ENCODE assay signal across 11 cellular contexts in the genomic region with DNA sequence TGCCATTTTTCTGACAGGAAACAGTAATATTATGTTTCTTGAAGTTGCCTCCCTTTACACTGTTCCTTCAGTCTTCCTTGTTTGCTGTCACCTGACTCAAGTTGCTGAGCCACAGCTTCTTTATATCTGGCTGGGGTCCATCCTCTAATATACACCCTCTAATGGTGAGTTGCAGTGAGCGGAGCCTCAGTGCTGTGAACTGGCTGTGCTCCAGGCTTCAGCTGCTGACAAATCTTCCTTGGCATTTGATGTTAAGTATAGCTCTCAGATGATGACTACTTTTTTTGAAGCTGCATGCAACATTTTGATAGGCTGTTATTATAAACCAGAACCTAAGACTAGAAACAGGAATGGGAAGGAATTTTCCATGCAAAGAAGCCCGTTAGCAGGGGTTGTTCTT.
A peak's percentile ranks its signal among the peaks of the same experiment; 100 is the strongest.
DNase-seq lines count a peak whose midpoint lies in the region; ATAC-seq and TF ChIP-seq lines count a peak whose summit lies in the region.
"Had no signal": no experiment of that assay in that cellular context is flagged by ENCODE, and none has a peak within 500 bp of the region (broad histone marks: within the 10 kb centered on the region; RNA-seq: fewer than 3 reads in every experiment).

No MANE protein-coding gene starts in this region.

- H3K4me1 ChIP-seq in right atrium auricular region: peaks cover 0 to 6% of the 10 kb centered on the region in 2 donors
- H3K4me1 ChIP-seq in hepatocyte (ENCODE audit: insufficient read depth): peaks cover 8% of the 10 kb centered on the region
- peaks cover 0 to 4% of the 10 kb centered on the region in 2 donors for H3K4me1 ChIP-seq in thyroid gland
- H3K4me1 ChIP-seq in CD8-positive, alpha-beta T cell (ENCODE audit: insufficient read depth, low read length): no peaks in the 10 kb centered on the region

- H3K9me3 ChIP-seq in right atrium auricular region (no peaks in the 10 kb centered on the region), hepatocyte (ENCODE audit: low read depth) (no peaks in the 10 kb centered on the region), thyroid gland (no peaks in the 10 kb centered on the region)
- no peaks in the 10 kb centered on the region for H3K9me3 ChIP-seq in CD8-positive, alpha-beta T cell (ENCODE audit: low read length)

- peak; percentile 87 for ATAC-seq in Right ventricle myocardium superior (ENCODE audit: poor library complexity)
- no peak for ATAC-seq in CD8-positive, alpha-beta T cell
- ATAC-seq: Panc1 had no signal

- intact Hi-C loops in Right ventricle myocardium superior (cut with DNase I) (no loop called here), thyroid gland (cut with DNase I) (no loop called here)
- intact Hi-C loops in CD8-positive, alpha-beta T cell (cut with DNase I, micrococcal nuclease): no loop called here

- H3K4me3 Mint-ChIP-seq in brain: peak overlapping the region in 1 of 5 experiments; percentile 2
- no peak overlapping the region for H3K4me3 Mint-ChIP-seq in CD8-positive, alpha-beta T cell
- H3K4me3 Mint-ChIP-seq in endothelial cell (ENCODE audit: unreplicated experiment): no peak overlapping the region

- 62% methylated on average over 2 of the region's 2 CpGs for WGBS in hepatocyte (ENCODE audit: low lambda C conversion rate, missing lambda C conversion rate)
- WGBS in thyroid gland, 2 donors: 13 to 33% methylated on average over 2 of the region's 2 CpGs

- CTCF ChIA-PET in CD8-positive, alpha-beta T cell (lab: Charles Lee): no interaction called here

- no peaks in the 10 kb centered on the region for H4K20me1 ChIP-seq in hepatocyte (ENCODE audit: insufficient read depth, poor library complexity, severe bottlenecking)

- no peak for TF ChIP-seq CTCF in right atrium auricular region (IDR thresholded peaks at IDR 0.05)
- TF ChIP-seq CTCF in brain (conservative IDR thresholded peaks at IDR 0.05): no peak
- no peak for TF ChIP-seq CTCF in hepatocyte (IDR thresholded peaks at IDR 0.05; ENCODE audit: poor library complexity)
- TF ChIP-seq CTCF in thyroid gland (IDR thresholded peaks at IDR 0.05): no peak
- no peak for TF ChIP-seq CTCF in CD8-positive, alpha-beta T cell (IDR thresholded peaks at IDR 0.05)
- TF ChIP-seq CTCF in endothelial cell (IDR thresholded peaks at IDR 0.05; ENCODE audit: unreplicated experiment): no peak

- no peaks in the 10 kb centered on the region for H3K27me3 Mint-ChIP-seq in brain
- H3K27me3 Mint-ChIP-seq in CD8-positive, alpha-beta T cell (ENCODE audit: low read depth): no peaks in the 10 kb centered on the region
- no peaks in the 10 kb centered on the region for H3K27me3 Mint-ChIP-seq in endothelial cell (ENCODE audit: unreplicated experiment)

- no peaks in the 10 kb centered on the region for H3K36me3 ChIP-seq in right atrium auricular region
- no peaks in the 10 kb centered on the region for H3K36me3 ChIP-seq in hepatocyte (replicated peaks; ENCODE audit: insufficient read depth, low read depth)
- H3K36me3 ChIP-seq in thyroid gland: no peaks in the 10 kb centered on the region
- H3K36me3 ChIP-seq in CD8-positive, alpha-beta T cell (ENCODE audit: insufficient read depth, low read length): no peaks in the 10 kb centered on the region

- H3K79me2 ChIP-seq in hepatocyte: no peaks in the 10 kb centered on the region

- H3K27me3 ChIP-seq in right atrium auricular region: no peaks in the 10 kb centered on the region
- H3K27me3 ChIP-seq in hepatocyte: no peaks in the 10 kb centered on the region
- H3K27me3 ChIP-seq in thyroid gland: no peaks in the 10 kb centered on the region
- no peaks in the 10 kb centered on the region for H3K27me3 ChIP-seq in CD8-positive, alpha-beta T cell (ENCODE audit: insufficient read depth, low read length)

- no peak overlapping the region for H3K4me2 ChIP-seq in hepatocyte

- POLR2A ChIA-PET in CD8-positive, alpha-beta T cell (lab: Charles Lee): no interaction called here

- no peaks in the 10 kb centered on the region for H3K9me2 ChIP-seq in hepatocyte (replicated peaks; ENCODE audit: insufficient read depth)

- no peak overlapping the region for H2AFZ ChIP-seq in hepatocyte

- TF ChIP-seq POLR2A in thyroid gland (IDR thresholded peaks at IDR 0.05): no peak

- no peak overlapping the region for H3K4me3 ChIP-seq in right atrium auricular region
- no peak overlapping the region for H3K4me3 ChIP-seq in hepatocyte
- no peak overlapping the region for H3K4me3 ChIP-seq in thyroid gland (replicated peaks in 1 of 3)
- H3K4me3 ChIP-seq in CD8-positive, alpha-beta T cell (ENCODE audit: low read depth, low read length): no peak overlapping the region
- H3K4me3 ChIP-seq: coronary artery had no signal

- H3K4me1 Mint-ChIP-seq in brain: peaks cover 27% of the 10 kb centered on the region
- no peaks in the 10 kb centered on the region for H3K4me1 Mint-ChIP-seq in CD8-positive, alpha-beta T cell (ENCODE audit: low read depth)
- no peaks in the 10 kb centered on the region for H3K4me1 Mint-ChIP-seq in endothelial cell (ENCODE audit: unreplicated experiment)

- H3K27ac ChIP-seq in right atrium auricular region (peak overlapping the region in 1 of 2 donors; percentile 65), hepatocyte (no peak overlapping the region), thyroid gland (no peak overlapping the region)
- H3K27ac ChIP-seq in CD8-positive, alpha-beta T cell (ENCODE audit: low read depth, low read length): no peak overlapping the region
- H3K27ac ChIP-seq: coronary artery had no signal

- H3K36me3 Mint-ChIP-seq in brain: no peaks in the 10 kb centered on the region
- H3K36me3 Mint-ChIP-seq in CD8-positive, alpha-beta T cell: no peaks in the 10 kb centered on the region
- H3K36me3 Mint-ChIP-seq in endothelial cell (ENCODE audit: low read depth, unreplicated experiment): no peaks in the 10 kb centered on the region

- H3K9me3 Mint-ChIP-seq in brain (no peaks in the 10 kb centered on the region), endothelial cell (ENCODE audit: unreplicated experiment) (no peaks in the 10 kb centered on the region)
- H3K9me3 Mint-ChIP-seq in CD8-positive, alpha-beta T cell: peaks cover 10% of the 10 kb centered on the region

- peak; percentile 47 for DNase-seq in Right ventricle myocardium superior
- DNase-seq in right atrium auricular region (ENCODE audit: low spot score): no peak
- peak; percentile 35 for DNase-seq in hepatocyte (ENCODE audit: low spot score)
- DNase-seq in thyroid gland: peak; percentile 48 to 60
- no peak for DNase-seq in CD8-positive, alpha-beta T cell
- no peak for DNase-seq in endothelial cell (ENCODE audit: low spot score)
- DNase-seq in GM19240 (ENCODE audit: insufficient read length, low spot score): no peak
- DNase-seq: activated T-cell treated with anti-CD3 and anti-CD28 coated beads, Interleukin-2, amount 50 U/mL, for 1 hour had no signal

- H3K27ac Mint-ChIP-seq in brain (peak overlapping the region in 3 of 5 experiments; percentile 56 to 78 (median 57)), endothelial cell (ENCODE audit: unreplicated experiment) (no peak overlapping the region)
- no peak overlapping the region for H3K27ac Mint-ChIP-seq in CD8-positive, alpha-beta T cell

Comparison
In these comparisons a context has a peak if more than half of its experiments do, and no peak if none do; other contexts are left out.
1. DNase-seq: peak in Right ventricle myocardium superior (single experiment), hepatocyte (single experiment) and thyroid gland (2 of 2); none in right atrium auricular region (single experiment), CD8-positive, alpha-beta T cell (0 of 7), endothelial cell (single experiment) and GM19240 (single experiment).
2. H3K27ac Mint-ChIP-seq: peak in brain (3 of 5); none in CD8-positive, alpha-beta T cell (single experiment) and endothelial cell (single experiment).